Comparison of ENCODE assay signal across 10 cellular contexts in genomic region chr12:120367924-120368788, GRCh38. TPM values are rescaled to one million over a fixed set of nuclear protein-coding genes. Genes with fewer than 3 reads are reported as not detected.
A peak's percentile ranks its signal among the peaks of the same experiment; 100 is the strongest.
DNase-seq lines count a peak whose midpoint lies in the region; ATAC-seq, FAIRE-seq and TF ChIP-seq lines count a peak whose summit lies in the region.
"Had no signal": no experiment of that assay in that cellular context is flagged by ENCODE, and none has a peak within 500 bp of the region (broad histone marks: within the 10 kb centered on the region; RNA-seq: fewer than 3 reads in every experiment).

No MANE protein-coding gene starts in this region.

- H3K9me3 Mint-ChIP-seq in activated CD8-positive, alpha-beta memory T cell treated with anti-CD3 and anti-CD28 coated beads, Interleukin-2, amount 10 ng/mL, durations not matched to agents 7 days and 5 days (ENCODE audit: low read depth) = no peaks in the 10 kb centered on the region
- no peaks in the 10 kb centered on the region for H3K9me3 Mint-ChIP-seq in natural killer cell

- no peak for ATAC-seq in activated CD8-positive, alpha-beta memory T cell treated with anti-CD3 and anti-CD28 coated beads, Interleukin-2, amount 10 ng/mL, durations not matched to agents 7 days and 5 days
- ATAC-seq in natural killer cell = no peak
- ATAC-seq in upper lobe of right lung = no peak

- peak; percentile 72 for DNase-seq in activated CD8-positive, alpha-beta memory T cell treated with anti-CD3 and anti-CD28 coated beads for 24 hours
- no peak for DNase-seq in activated CD8-positive, alpha-beta memory T cell treated with anti-CD3 and anti-CD28 coated beads, Interleukin-2, amount 10 ng/mL, durations not matched to agents 7 days and 5 days
- no peak for DNase-seq in natural killer cell
- no peak for DNase-seq in upper lobe of right lung
- no peak for DNase-seq in cerebellum (ENCODE audit: low spot score)
- no peak for DNase-seq in RCC 7860 (ENCODE audit: low spot score)
- no peak for DNase-seq in cerebellar cortex (ENCODE audit: low spot score)
- DNase-seq: DND-41 had no signal

- FAIRE-seq in RCC 7860 (lab: Jason Lieb, UNC) = no peak

- no peak for TF ChIP-seq CTCF in natural killer cell (IDR thresholded peaks at IDR 0.05)
- TF ChIP-seq CTCF in upper lobe of right lung (IDR thresholded peaks at IDR 0.05) = no peak

- intact Hi-C loops in natural killer cell (cut with micrococcal nuclease) = no loop called here
- intact Hi-C loops in upper lobe of right lung (cut with DNase I) = loop anchor here (10.0 kb wide), 1 partner anchor 57 kb away; no protein-coding TSS in a partner anchor

- peaks cover 7% of the 10 kb centered on the region for H3K4me1 ChIP-seq in upper lobe of right lung

- H3K4me3 ChIP-seq in upper lobe of right lung = peak overlapping the region; percentile 39

- no peaks in the 10 kb centered on the region for H3K36me3 Mint-ChIP-seq in activated CD8-positive, alpha-beta memory T cell treated with anti-CD3 and anti-CD28 coated beads, Interleukin-2, amount 10 ng/mL, durations not matched to agents 7 days and 5 days
- H3K36me3 Mint-ChIP-seq in natural killer cell = no peaks in the 10 kb centered on the region

- peak overlapping the region; percentile 47 for H3K27ac ChIP-seq in cingulate gyrus (ENCODE audit: low read depth, low read length)
- no peak overlapping the region for H3K27ac ChIP-seq in upper lobe of right lung

- no peaks in the 10 kb centered on the region for H3K36me3 ChIP-seq in upper lobe of right lung

- no peaks in the 10 kb centered on the region for H3K9me3 ChIP-seq in upper lobe of right lung

- H3K27ac Mint-ChIP-seq in activated CD8-positive, alpha-beta memory T cell treated with anti-CD3 and anti-CD28 coated beads, Interleukin-2, amount 10 ng/mL, durations not matched to agents 7 days and 5 days = no peak overlapping the region
- no peak overlapping the region for H3K27ac Mint-ChIP-seq in natural killer cell

- CTCF ChIA-PET in activated CD8-positive, alpha-beta memory T cell treated with anti-CD3 and anti-CD28 coated beads, Interleukin-2, amount 10 ng/mL, durations not matched to agents 7 days and 5 days (lab: Charles Lee) = interaction anchor here (1.2 to 1.4 kb wide), 3 partner anchors 14 to 140 kb away, joined by 4 to 5 read pairs (median 4); no protein-coding TSS in a partner anchor

- peaks cover 82% of the 10 kb centered on the region for H3K27me3 Mint-ChIP-seq in activated CD8-positive, alpha-beta memory T cell treated with anti-CD3 and anti-CD28 coated beads, Interleukin-2, amount 10 ng/mL, durations not matched to agents 7 days and 5 days
- peaks cover 60 to 77% of the 10 kb centered on the region in 2 donors for H3K27me3 Mint-ChIP-seq in natural killer cell (ENCODE audit: low read depth in 2 of 2)

- H3K4me3 Mint-ChIP-seq in activated CD8-positive, alpha-beta memory T cell treated with anti-CD3 and anti-CD28 coated beads, Interleukin-2, amount 10 ng/mL, durations not matched to agents 7 days and 5 days = no peak overlapping the region
- peak overlapping the region; percentile 64 for H3K4me3 Mint-ChIP-seq in natural killer cell

- H3K27me3 ChIP-seq in upper lobe of right lung = peaks cover 43% of the 10 kb centered on the region

- no peaks in the 10 kb centered on the region for H3K4me1 Mint-ChIP-seq in activated CD8-positive, alpha-beta memory T cell treated with anti-CD3 and anti-CD28 coated beads, Interleukin-2, amount 10 ng/mL, durations not matched to agents 7 days and 5 days
- peaks cover 0 to 10% of the 10 kb centered on the region in 2 donors for H3K4me1 Mint-ChIP-seq in natural killer cell

RNA-seq across cellular contexts. Expression of gene MSI1, which starts 0.8 kb away (rescaled TPM):
- under 1 TPM in 1 of 2 experiments, not detected in 1; 0.07 TPM for total RNA-seq in activated CD8-positive, alpha-beta memory T cell treated with anti-CD3 and anti-CD28 coated beads, Interleukin-2, amount 10 ng/mL, durations not matched to agents 7 days and 5 days
- total RNA-seq in natural killer cell (not detected), upper lobe of right lung (0.46 TPM), cerebellum (16.4 TPM)
- total RNA-seq: RPMI7951 had no signal

RNA-seq across cellular contexts. Expression of gene PLA2G1B, which starts 40.6 kb away (rescaled TPM):
- not detected for total RNA-seq in activated CD8-positive, alpha-beta memory T cell treated with anti-CD3 and anti-CD28 coated beads, Interleukin-2, amount 10 ng/mL, durations not matched to agents 7 days and 5 days
- total RNA-seq in natural killer cell (under 1 TPM in 1 of 3 donors, not detected in 2; 0.52 TPM), upper lobe of right lung (62.2 TPM), cerebellum (0.64 TPM)

Comparison
In these comparisons a context has a peak if more than half of its experiments do, and no peak if none do; other contexts are left out.
1. RNA of gene MSI1, which starts 0.8 kb away (total RNA-seq): 16.4 TPM in cerebellum (single experiment); 0.46 TPM in upper lobe of right lung (single experiment), 0.07 TPM in activated CD8-positive, alpha-beta memory T cell treated with anti-CD3 and anti-CD28 coated beads, Interleukin-2, amount 10 ng/mL, durations not matched to agents 7 days and 5 days and not detected in natural killer cell; every median in the first group is over 10 times any median in the second.
2. RNA of gene PLA2G1B, which starts 40.6 kb away (total RNA-seq): 62.2 TPM in upper lobe of right lung (single experiment); 0.64 TPM in cerebellum (single experiment), 0.52 TPM in natural killer cell and not detected in activated CD8-positive, alpha-beta memory T cell treated with anti-CD3 and anti-CD28 coated beads, Interleukin-2, amount 10 ng/mL, durations not matched to agents 7 days and 5 days; every median in the first group is over 10 times any median in the second.